In genomic region chr9:10238087-10238486, GRCh38 we compare ENCODE assay signal across 17 cellular contexts.
DNase-seq lines count a peak whose midpoint lies in the region; TF ChIP-seq lines count a peak whose summit lies in the region.
"Had no signal": no experiment of that assay in that cellular context is flagged by ENCODE, and none has a peak within 500 bp of the region (broad histone marks: within the 10 kb centered on the region; RNA-seq: fewer than 3 reads in every experiment).

No MANE protein-coding gene starts in this region.

- no peak overlapping the region for H3K14ac ChIP-seq in neuronal stem cell (ENCODE audit: low read length)

- H3K9ac ChIP-seq in neuronal stem cell (ENCODE audit: low read depth, low read length, poor library complexity): no peak overlapping the region
- H3K9ac ChIP-seq: GM23248 had no signal

- H3K4me2 ChIP-seq in neuronal stem cell (ENCODE audit: insufficient read depth, low read length, poor library complexity, severe bottlenecking): no peak overlapping the region

- H2BK15ac ChIP-seq in neuronal stem cell (ENCODE audit: low read length): no peak overlapping the region

- H3K27ac Mint-ChIP-seq in glutamatergic neuron (ENCODE audit: unreplicated experiment): peak overlapping the region; percentile 53
- H3K27ac Mint-ChIP-seq: B cell; CD4-positive, alpha-beta T cell; H9 had no signal

- H3K23ac ChIP-seq in neuronal stem cell (ENCODE audit: low read depth, low read length, poor library complexity): no peak overlapping the region

- H3K36me3 ChIP-seq in neuronal stem cell (replicated peaks in 1 of 2; ENCODE audit: control insufficient read depth in 2 of 2, insufficient read depth in 2 of 2, low read length in 2 of 2) (no peaks in the 10 kb centered on the region), ovary (no peaks in the 10 kb centered on the region), stomach (no peaks in the 10 kb centered on the region), transverse colon (no peaks in the 10 kb centered on the region)

- H3K4me3 Mint-ChIP-seq in glutamatergic neuron (ENCODE audit: unreplicated experiment): no peak overlapping the region
- H3K4me3 Mint-ChIP-seq: B cell; CD4-positive, alpha-beta T cell; H9 had no signal

- no peak overlapping the region for H2BK120ac ChIP-seq in neuronal stem cell (ENCODE audit: low read depth, low read length)

- no peak for TF ChIP-seq POLR2A in ovary (IDR thresholded peaks at IDR 0.05)
- no peak for TF ChIP-seq POLR2A in stomach (IDR thresholded peaks at IDR 0.05)
- TF ChIP-seq POLR2A in transverse colon (IDR thresholded peaks at IDR 0.05): no peak

- no peak overlapping the region for H2BK12ac ChIP-seq in neuronal stem cell (ENCODE audit: low read length)

- H3K9me3 Mint-ChIP-seq in glutamatergic neuron (ENCODE audit: unreplicated experiment): no peaks in the 10 kb centered on the region

- peak overlapping the region; percentile 9 for H2AFZ ChIP-seq in neuronal stem cell (ENCODE audit: low read length)
- H2AFZ ChIP-seq: GM23248 had no signal

- no peaks in the 10 kb centered on the region for H3K36me3 Mint-ChIP-seq in glutamatergic neuron (ENCODE audit: unreplicated experiment)

- H4K91ac ChIP-seq in neuronal stem cell (ENCODE audit: low read depth, low read length, poor library complexity): no peak overlapping the region

- H3K4ac ChIP-seq in neuronal stem cell (ENCODE audit: low read length): no peak overlapping the region

- no peak overlapping the region for H3K27ac ChIP-seq in neuronal stem cell (replicated peaks; ENCODE audit: low read length)
- H3K27ac ChIP-seq in ovary: no peak overlapping the region
- no peak overlapping the region for H3K27ac ChIP-seq in stomach
- no peak overlapping the region for H3K27ac ChIP-seq in transverse colon
- H3K27ac ChIP-seq: GM23248 had no signal

- H3K4me1 ChIP-seq in neuronal stem cell (ENCODE audit: control insufficient read depth in 2 of 2, insufficient read depth in 1 of 2, low read depth in 1 of 2, low read length in 2 of 2) (peaks cover 0 to 2% of the 10 kb centered on the region in 2 donors), ovary (ENCODE audit: insufficient read depth) (no peaks in the 10 kb centered on the region), stomach (no peaks in the 10 kb centered on the region), transverse colon (no peaks in the 10 kb centered on the region)

- WGBS in neuronal stem cell (ENCODE audit: extremely low coverage in 2 of 2, insufficient read length in 2 of 2, insufficient replicate concordance in 1 of 2), 2 donors: no CpG with 5 or more reads among the region's 1 CpG
- WGBS in ovary, 3 donors: 56 to 74% (median 66%) methylated on average over 1 of the region's 1 CpG
- 62 to 87% (median 70%) methylated on average over 1 of the region's 1 CpG for WGBS in stomach, 5 donors
- 62 to 67% methylated on average over 1 of the region's 1 CpG for WGBS in transverse colon (ENCODE audit: low coverage in 1 of 2), 2 donors

- H3K27me3 Mint-ChIP-seq in glutamatergic neuron (ENCODE audit: unreplicated experiment): no peaks in the 10 kb centered on the region
- H3K27me3 Mint-ChIP-seq: B cell; CD4-positive, alpha-beta T cell had no signal

- H3K79me1 ChIP-seq in neuronal stem cell (ENCODE audit: low read depth, low read length): no peaks in the 10 kb centered on the region

- no peak overlapping the region for H3K18ac ChIP-seq in neuronal stem cell (ENCODE audit: low read length)

- H3K27me3 ChIP-seq in neuronal stem cell (ENCODE audit: control insufficient read depth in 3 of 3, insufficient read depth in 3 of 3, low read depth in 1 of 3, low read length in 3 of 3) (no peaks in the 10 kb centered on the region), ovary (no peaks in the 10 kb centered on the region), stomach (no peaks in the 10 kb centered on the region), transverse colon (no peaks in the 10 kb centered on the region)

- TF ChIP-seq EP300 in ovary (IDR thresholded peaks at IDR 0.05) (no peak), stomach (IDR thresholded peaks at IDR 0.05) (no peak), transverse colon (IDR thresholded peaks at IDR 0.05; ENCODE audit: low read depth) (no peak)

- H2AK5ac ChIP-seq in neuronal stem cell (ENCODE audit: low read depth, low read length): no peak overlapping the region

- H3K4me1 Mint-ChIP-seq in glutamatergic neuron (ENCODE audit: low read depth, unreplicated experiment): peaks cover 26% of the 10 kb centered on the region
- H3K4me1 Mint-ChIP-seq: B cell had no signal

- no peak overlapping the region for H3K4me3 ChIP-seq in neuronal stem cell (ENCODE audit: low read length in 2 of 2)
- H3K4me3 ChIP-seq in ovary: no peak overlapping the region
- H3K4me3 ChIP-seq in stomach: no peak overlapping the region
- H3K4me3 ChIP-seq in transverse colon: no peak overlapping the region
- H3K4me3 ChIP-seq: GM23248 had no signal

- H3K9me3 ChIP-seq in neuronal stem cell (replicated peaks in 1 of 2; ENCODE audit: control insufficient read depth in 2 of 2, insufficient read depth in 1 of 2, low read depth in 1 of 2, low read length in 2 of 2): no peaks in the 10 kb centered on the region
- no peaks in the 10 kb centered on the region for H3K9me3 ChIP-seq in ovary
- H3K9me3 ChIP-seq in stomach: no peaks in the 10 kb centered on the region
- no peaks in the 10 kb centered on the region for H3K9me3 ChIP-seq in transverse colon

- peak; percentile 18 for DNase-seq in NCI-H748 (lab: John Stamatoyannopoulos, UW; ENCODE audit: unreplicated experiment)
- no peak for DNase-seq in NCI-H748 treated with DMSO at 0.1 percent for 48 hours (lab: John Stamatoyannopoulos, UW)
- peak; percentile 96 for DNase-seq in OCI-M1 (lab: John Stamatoyannopoulos, UW)
- DNase-seq in glutamatergic neuron: no peak
- no peak for DNase-seq in neuronal stem cell (ENCODE audit: low spot score)
- DNase-seq in ovary: no peak
- no peak for DNase-seq in stomach
- no peak for DNase-seq in transverse colon
- DNase-seq: C1 segment of cervical spinal cord; Calu3; CD4-positive, alpha-beta T cell; DND-41; GDM1; GM23248; H9; IMR-90 had no signal

- in situ Hi-C loops in transverse colon (cut with MboI; ENCODE audit: low pct_ligation_motif_present in 1 of 4, low pct_unique_long_range_greater_than_20kb in 1 of 4, low sequenced_read_pairs in 3 of 4): no loop called here

- H4K8ac ChIP-seq in neuronal stem cell (ENCODE audit: low read depth, low read length): no peak overlapping the region

- TF ChIP-seq CTCF in glutamatergic neuron (IDR thresholded peaks at IDR 0.05; ENCODE audit: partially characterized antibody, unreplicated experiment) (no peak), ovary (IDR thresholded peaks at IDR 0.05) (no peak), stomach (IDR thresholded peaks at IDR 0.05) (no peak), transverse colon (IDR thresholded peaks at IDR 0.05) (no peak)

- intact Hi-C loops in ovary (cut with DNase I) (no loop called here), stomach (cut with DNase I; ENCODE audit: low total_unique reads) (no loop called here), transverse colon (cut with DNase I; ENCODE audit: low total_unique reads) (loop anchor here (10.0 kb wide), 1 partner anchor 923 kb away; no protein-coding TSS in a partner anchor)

- H2BK5ac ChIP-seq in neuronal stem cell (ENCODE audit: low read length): no peak overlapping the region

Comparison
In these comparisons a context has a peak if more than half of its experiments do, and no peak if none do; other contexts are left out.
1. DNase-seq: peak in NCI-H748 (single experiment) and OCI-M1 (single experiment); none in NCI-H748 treated with DMSO at 0.1 percent for 48 hours (single experiment), glutamatergic neuron (single experiment), neuronal stem cell (single experiment), ovary (0 of 5), stomach (single experiment) and transverse colon (single experiment).